1 cellular context compared by ENCODE assay signal in genomic region chr1:58035523-58035922, GRCh38.
TF ChIP-seq lines count a peak whose summit lies in the region.

No MANE protein-coding gene starts in this region.

TF ChIP-seq in K562, 482 proteins besides CTCF, POLR2A, EP300 and RAD21 (continued from another document):
- no peak for TF ChIP-seq PBX2 (CRISPR knock-in tag; IDR thresholded peaks at IDR 0.05; ENCODE audit: low read depth)
- no peak for TF ChIP-seq PBX2 (tag; conservative IDR thresholded peaks at IDR 0.05; ENCODE audit: low read depth)
- no peak for TF ChIP-seq ZNF174 (CRISPR knock-in tag; IDR thresholded peaks at IDR 0.05)
- TF ChIP-seq BCOR (IDR thresholded peaks at IDR 0.05) = no peak
- TF ChIP-seq ZNF311 (CRISPR knock-in tag; IDR thresholded peaks at IDR 0.05) = no peak
- TF ChIP-seq, protein P1, sequence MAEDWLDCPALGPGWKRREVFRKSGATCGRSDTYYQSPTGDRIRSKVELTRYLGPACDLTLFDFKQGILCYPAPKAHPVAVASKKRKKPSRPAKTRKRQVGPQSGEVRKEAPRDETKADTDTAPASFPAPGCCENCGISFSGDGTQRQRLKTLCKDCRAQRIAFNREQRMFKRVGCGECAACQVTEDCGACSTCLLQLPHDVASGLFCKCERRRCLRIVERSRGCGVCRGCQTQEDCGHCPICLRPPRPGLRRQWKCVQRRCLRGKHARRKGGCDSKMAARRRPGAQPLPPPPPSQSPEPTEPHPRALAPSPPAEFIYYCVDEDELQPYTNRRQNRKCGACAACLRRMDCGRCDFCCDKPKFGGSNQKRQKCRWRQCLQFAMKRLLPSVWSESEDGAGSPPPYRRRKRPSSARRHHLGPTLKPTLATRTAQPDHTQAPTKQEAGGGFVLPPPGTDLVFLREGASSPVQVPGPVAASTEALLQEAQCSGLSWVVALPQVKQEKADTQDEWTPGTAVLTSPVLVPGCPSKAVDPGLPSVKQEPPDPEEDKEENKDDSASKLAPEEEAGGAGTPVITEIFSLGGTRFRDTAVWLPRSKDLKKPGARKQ (CRISPR knock-in tag; IDR thresholded peaks at IDR 0.05) = no peak
- TF ChIP-seq CBX2 (IDR thresholded peaks at IDR 0.05; ENCODE audit: insufficient read depth, low read length, poor library complexity, severe bottlenecking) = no peak
- no peak for TF ChIP-seq ZBED1 (IDR thresholded peaks at IDR 0.05)
